ENCODE assay signal across 2 cellular contexts in the genomic region with DNA sequence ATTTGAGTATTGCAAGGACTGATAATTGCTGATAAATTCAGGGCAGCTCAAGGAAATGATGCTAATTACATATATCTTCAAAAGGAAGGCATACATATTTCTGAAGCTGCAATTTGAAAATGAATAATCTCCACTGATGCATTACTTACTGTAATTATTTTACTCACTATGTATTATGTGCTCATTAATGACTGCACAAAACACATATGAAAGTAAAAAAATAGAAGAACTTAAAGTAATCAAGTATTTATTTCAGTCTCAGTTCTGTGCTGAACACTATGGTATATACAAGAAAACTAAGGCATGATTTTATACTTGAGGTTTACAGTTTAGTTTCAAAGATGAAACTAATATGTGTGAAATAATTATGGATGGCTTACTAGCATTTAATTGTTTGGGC.
TF ChIP-seq lines count a peak whose summit lies in the region.

No MANE protein-coding gene starts in this region.

TF ChIP-seq in K562, 482 proteins besides CTCF, POLR2A, EP300 and RAD21:
- no peak for TF ChIP-seq RFX1 (IDR thresholded peaks at IDR 0.05)
- TF ChIP-seq ZNF3 (CRISPR knock-in tag; IDR thresholded peaks at IDR 0.05), result no peak
- no peak for TF ChIP-seq ELF2 (CRISPR knock-in tag; IDR thresholded peaks at IDR 0.05)
- TF ChIP-seq ZNF655 (CRISPR knock-in tag; IDR thresholded peaks at IDR 0.05), result no peak
- TF ChIP-seq HDAC3 (IDR thresholded peaks at IDR 0.05; ENCODE audit: borderline replicate concordance, partially characterized antibody), result no peak
- no peak for TF ChIP-seq HDAC8 (tag; IDR thresholded peaks at IDR 0.05)
- TF ChIP-seq SIRT6 (IDR thresholded peaks at IDR 0.05; ENCODE audit: low read depth, low read length), result no peak
- no peak for TF ChIP-seq ZNF584 (CRISPR knock-in tag; IDR thresholded peaks at IDR 0.05; ENCODE audit: low read depth)
- no peak for TF ChIP-seq EGR1 (conservative IDR thresholded peaks at IDR 0.05)
- TF ChIP-seq SMAD2 (IDR thresholded peaks at IDR 0.05; ENCODE audit: low read depth, low read length), result no peak
- TF ChIP-seq ATF4 (CRISPR knock-in tag; IDR thresholded peaks at IDR 0.05), result no peak
- TF ChIP-seq KLF6 (CRISPR knock-in tag; IDR thresholded peaks at IDR 0.05; ENCODE audit: borderline replicate concordance), result no peak
- no peak for TF ChIP-seq CEBPG (CRISPR knock-in tag; IDR thresholded peaks at IDR 0.05)
- TF ChIP-seq CEBPG (tag; conservative IDR thresholded peaks at IDR 0.05 in 1 of 2, IDR thresholded peaks at IDR 0.05 in 1 of 2), result no peak
TF ChIP-seq in K562: peak in this region for 0.

TF ChIP-seq in HEK293T, 16 proteins besides CTCF, POLR2A, EP300 and RAD21:
- TF ChIP-seq L3MBTL2 (conservative IDR thresholded peaks at IDR 0.05), result no peak
- TF ChIP-seq, protein P1, sequence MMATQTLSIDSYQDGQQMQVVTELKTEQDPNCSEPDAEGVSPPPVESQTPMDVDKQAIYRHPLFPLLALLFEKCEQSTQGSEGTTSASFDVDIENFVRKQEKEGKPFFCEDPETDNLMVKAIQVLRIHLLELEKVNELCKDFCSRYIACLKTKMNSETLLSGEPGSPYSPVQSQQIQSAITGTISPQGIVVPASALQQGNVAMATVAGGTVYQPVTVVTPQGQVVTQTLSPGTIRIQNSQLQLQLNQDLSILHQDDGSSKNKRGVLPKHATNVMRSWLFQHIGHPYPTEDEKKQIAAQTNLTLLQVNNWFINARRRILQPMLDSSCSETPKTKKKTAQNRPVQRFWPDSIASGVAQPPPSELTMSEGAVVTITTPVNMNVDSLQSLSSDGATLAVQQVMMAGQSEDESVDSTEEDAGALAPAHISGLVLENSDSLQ (IDR thresholded peaks at IDR 0.05), result no peak
- TF ChIP-seq LEF1 (IDR thresholded peaks at IDR 0.05; ENCODE audit: borderline replicate concordance), result no peak
- TF ChIP-seq FOXM1 (IDR thresholded peaks at IDR 0.05; ENCODE audit: borderline replicate concordance), result no peak
- no peak for TF ChIP-seq ZNF384 (IDR thresholded peaks at IDR 0.05)
